ENCODE assay signal across 28 cellular contexts in genomic region chr9:15087031-15087417, GRCh38.
A peak's percentile ranks its signal among the peaks of the same experiment; 100 is the strongest.
DNase-seq lines count a peak whose midpoint lies in the region; ATAC-seq, FAIRE-seq and TF ChIP-seq lines count a peak whose summit lies in the region.
"Had no signal": no experiment of that assay in that cellular context is flagged by ENCODE, and none has a peak within 500 bp of the region (broad histone marks: within the 10 kb centered on the region; RNA-seq: fewer than 3 reads in every experiment).

No MANE protein-coding gene starts in this region.

- FAIRE-seq in GM12892 (lab: Jason Lieb, UNC) = no peak
- FAIRE-seq: islet of Langerhans had no signal

- no peaks in the 10 kb centered on the region for H3K36me3 Mint-ChIP-seq in type B pancreatic cell
- H3K36me3 Mint-ChIP-seq: activated naive CD4-positive, alpha-beta T cell treated with anti-CD3 and anti-CD28 coated beads, Interleukin-2, amount 50 U/mL, for 72 hours; CD8-positive, alpha-beta T cell; naive thymus-derived CD4-positive, alpha-beta T cell had no signal

- H3K9me3 Mint-ChIP-seq in type B pancreatic cell = peaks cover 7% of the 10 kb centered on the region
- H3K9me3 Mint-ChIP-seq: activated naive CD4-positive, alpha-beta T cell treated with anti-CD3 and anti-CD28 coated beads, Interleukin-2, amount 50 U/mL, for 72 hours; CD8-positive, alpha-beta T cell; effector memory CD8-positive, alpha-beta T cell had no signal

- peak; percentile 40 for DNase-seq in GM03348 (ENCODE audit: low spot score)
- DNase-seq in fibroblast of villous mesenchyme (ENCODE audit: low read depth) = peak; percentile 54
- no peak for DNase-seq in type B pancreatic cell (ENCODE audit: extremely low spot score, unreplicated experiment)
- no peak for DNase-seq in SIG-M5 treated with dmso at 0.1 percent for 504 hours (lab: John Stamatoyannopoulos, UW; ENCODE audit: unreplicated experiment)
- no peak for DNase-seq in GM12892 (ENCODE audit: insufficient read length)
- DNase-seq in HT-29 (ENCODE audit: low spot score) = no peak
- DNase-seq: activated CD4-positive, alpha-beta T cell treated with anti-CD3 and anti-CD28 coated beads for 1 hour; activated CD8-positive, alpha-beta T cell treated with anti-CD3 and anti-CD28 coated beads, Interleukin-2, amount 10 ng/mL, durations not matched to agents 7 days and 5 days; activated T-cell treated with anti-CD3 and anti-CD28 coated beads for 4 hours; AML-193; anterior cingulate cortex; CD8-positive, alpha-beta T cell; colonic mucosa; DMS153; effector memory CD8-positive, alpha-beta T cell; naive thymus-derived CD4-positive, alpha-beta T cell; NCI-H1417 treated with DMSO at 0.1 percent for 48 hours; NCI-H774; stimulated activated CD8-positive, alpha-beta memory T cell treated with anti-CD3 and anti-CD28 coated beads, Interleukin-4, amount 100 ng/mL, for 48 hours; T-helper 2 cell; upper lobe of left lung had no signal

- no peak overlapping the region for H3K27ac Mint-ChIP-seq in type B pancreatic cell
- H3K27ac Mint-ChIP-seq: activated CD8-positive, alpha-beta T cell treated with anti-CD3 and anti-CD28 coated beads, Interleukin-2, amount 10 ng/mL, durations not matched to agents 7 days and 5 days; activated naive CD4-positive, alpha-beta T cell treated with anti-CD3 and anti-CD28 coated beads, Interleukin-2, amount 50 U/mL, for 72 hours; CD8-positive, alpha-beta T cell; effector memory CD8-positive, alpha-beta T cell; naive thymus-derived CD4-positive, alpha-beta T cell had no signal

- H3K4me3 Mint-ChIP-seq in type B pancreatic cell = peak overlapping the region; percentile 1
- H3K4me3 Mint-ChIP-seq: activated CD8-positive, alpha-beta T cell treated with anti-CD3 and anti-CD28 coated beads, Interleukin-2, amount 10 ng/mL, durations not matched to agents 7 days and 5 days; CD8-positive, alpha-beta T cell; effector memory CD8-positive, alpha-beta T cell; naive thymus-derived CD4-positive, alpha-beta T cell had no signal

- H3K4me1 Mint-ChIP-seq in type B pancreatic cell (ENCODE audit: unreplicated experiment) = peaks cover 18% of the 10 kb centered on the region
- H3K4me1 Mint-ChIP-seq: naive thymus-derived CD4-positive, alpha-beta T cell had no signal

- peak; percentile 61; the same call in 2 of the 3 replicates for ATAC-seq in SK-N-SH treated with all-trans-retinoic acid at 6 μM for 48 hours
- ATAC-seq: activated CD8-positive, alpha-beta T cell treated with anti-CD3 and anti-CD28 coated beads, Interleukin-2, amount 10 ng/mL, durations not matched to agents 7 days and 5 days; activated naive CD4-positive, alpha-beta T cell treated with anti-CD3 and anti-CD28 coated beads, Interleukin-2, amount 50 U/mL, for 72 hours; CD8-positive, alpha-beta T cell; effector memory CD8-positive, alpha-beta T cell; esophagus mucosa; HCT116; naive thymus-derived CD4-positive, alpha-beta T cell had no signal

- H3K27me3 Mint-ChIP-seq in type B pancreatic cell = no peaks in the 10 kb centered on the region

- no peak overlapping the region for H3K4me3 ChIP-seq in fibroblast of villous mesenchyme (ENCODE audit: low read depth, low read length)
- H3K4me3 ChIP-seq: cardiac muscle cell, colonic mucosa, skin epidermis, upper lobe of left lung had no signal

- no peak for TF ChIP-seq POLR2A in GM12892 (IDR thresholded peaks at IDR 0.05; ENCODE audit: low read depth, low read length)

- no peak for TF ChIP-seq CTCF in fibroblast of villous mesenchyme (IDR thresholded peaks at IDR 0.05; ENCODE audit: insufficient read depth, low read depth, low read length)
- TF ChIP-seq CTCF in type B pancreatic cell (conservative IDR thresholded peaks at IDR 0.05) = no peak

TF ChIP-seq in SK-N-SH treated with all-trans-retinoic acid at 6 μM for 48 hours, 23 proteins besides CTCF, POLR2A, EP300 and RAD21:
- TF ChIP-seq BACH2 (CRISPR knock-in tag; IDR thresholded peaks at IDR 0.05; ENCODE audit: borderline replicate concordance) = no peak
- no peak for TF ChIP-seq ZNF565 (CRISPR knock-in tag; conservative IDR thresholded peaks at IDR 0.05; ENCODE audit: low read depth)
- TF ChIP-seq ESRRG (CRISPR knock-in tag; IDR thresholded peaks at IDR 0.05) = no peak
- no peak for TF ChIP-seq PATZ1 (CRISPR knock-in tag; IDR thresholded peaks at IDR 0.05; ENCODE audit: borderline replicate concordance)
- no peak for TF ChIP-seq ZNF70 (CRISPR knock-in tag; IDR thresholded peaks at IDR 0.05)
- no peak for TF ChIP-seq ZFP3 (CRISPR knock-in tag; IDR thresholded peaks at IDR 0.05)
- TF ChIP-seq, protein P1, sequence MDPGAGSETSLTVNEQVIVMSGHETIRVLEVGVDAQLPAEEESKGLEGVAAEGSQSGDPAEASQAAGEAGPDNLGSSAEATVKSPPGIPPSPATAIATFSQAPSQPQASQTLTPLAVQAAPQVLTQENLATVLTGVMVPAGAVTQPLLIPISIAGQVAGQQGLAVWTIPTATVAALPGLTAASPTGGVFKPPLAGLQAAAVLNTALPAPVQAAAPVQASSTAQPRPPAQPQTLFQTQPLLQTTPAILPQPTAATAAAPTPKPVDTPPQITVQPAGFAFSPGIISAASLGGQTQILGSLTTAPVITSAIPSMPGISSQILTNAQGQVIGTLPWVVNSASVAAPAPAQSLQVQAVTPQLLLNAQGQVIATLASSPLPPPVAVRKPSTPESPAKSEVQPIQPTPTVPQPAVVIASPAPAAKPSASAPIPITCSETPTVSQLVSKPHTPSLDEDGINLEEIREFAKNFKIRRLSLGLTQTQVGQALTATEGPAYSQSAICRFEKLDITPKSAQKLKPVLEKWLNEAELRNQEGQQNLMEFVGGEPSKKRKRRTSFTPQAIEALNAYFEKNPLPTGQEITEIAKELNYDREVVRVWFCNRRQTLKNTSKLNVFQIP (CRISPR knock-in tag; IDR thresholded peaks at IDR 0.05; ENCODE audit: borderline replicate concordance, low read depth) = no peak
- no peak for TF ChIP-seq PPARA (CRISPR knock-in tag; IDR thresholded peaks at IDR 0.05; ENCODE audit: borderline replicate concordance)
- TF ChIP-seq, protein P2, sequence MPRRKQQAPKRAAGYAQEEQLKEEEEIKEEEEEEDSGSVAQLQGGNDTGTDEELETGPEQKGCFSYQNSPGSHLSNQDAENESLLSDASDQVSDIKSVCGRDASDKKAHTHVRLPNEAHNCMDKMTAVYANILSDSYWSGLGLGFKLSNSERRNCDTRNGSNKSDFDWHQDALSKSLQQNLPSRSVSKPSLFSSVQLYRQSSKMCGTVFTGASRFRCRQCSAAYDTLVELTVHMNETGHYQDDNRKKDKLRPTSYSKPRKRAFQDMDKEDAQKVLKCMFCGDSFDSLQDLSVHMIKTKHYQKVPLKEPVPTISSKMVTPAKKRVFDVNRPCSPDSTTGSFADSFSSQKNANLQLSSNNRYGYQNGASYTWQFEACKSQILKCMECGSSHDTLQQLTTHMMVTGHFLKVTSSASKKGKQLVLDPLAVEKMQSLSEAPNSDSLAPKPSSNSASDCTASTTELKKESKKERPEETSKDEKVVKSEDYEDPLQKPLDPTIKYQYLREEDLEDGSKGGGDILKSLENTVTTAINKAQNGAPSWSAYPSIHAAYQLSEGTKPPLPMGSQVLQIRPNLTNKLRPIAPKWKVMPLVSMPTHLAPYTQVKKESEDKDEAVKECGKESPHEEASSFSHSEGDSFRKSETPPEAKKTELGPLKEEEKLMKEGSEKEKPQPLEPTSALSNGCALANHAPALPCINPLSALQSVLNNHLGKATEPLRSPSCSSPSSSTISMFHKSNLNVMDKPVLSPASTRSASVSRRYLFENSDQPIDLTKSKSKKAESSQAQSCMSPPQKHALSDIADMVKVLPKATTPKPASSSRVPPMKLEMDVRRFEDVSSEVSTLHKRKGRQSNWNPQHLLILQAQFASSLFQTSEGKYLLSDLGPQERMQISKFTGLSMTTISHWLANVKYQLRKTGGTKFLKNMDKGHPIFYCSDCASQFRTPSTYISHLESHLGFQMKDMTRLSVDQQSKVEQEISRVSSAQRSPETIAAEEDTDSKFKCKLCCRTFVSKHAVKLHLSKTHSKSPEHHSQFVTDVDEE (CRISPR knock-in tag; IDR thresholded peaks at IDR 0.05) = peak; percentile 64
- no peak for TF ChIP-seq OSR1 (CRISPR knock-in tag; IDR thresholded peaks at IDR 0.05)
- TF ChIP-seq ARNTL (CRISPR knock-in tag; IDR thresholded peaks at IDR 0.05; ENCODE audit: borderline replicate concordance, low read depth) = no peak
- peak; percentile 93 for TF ChIP-seq TCF4 (CRISPR knock-in tag; IDR thresholded peaks at IDR 0.05; ENCODE audit: borderline replicate concordance)

Comparison
In these comparisons a context has a peak if more than half of its experiments do, and no peak if none do; other contexts are left out.
1. DNase-seq: peak in GM03348 (single experiment) and fibroblast of villous mesenchyme (single experiment); none in type B pancreatic cell (single experiment), SIG-M5 treated with dmso at 0.1 percent for 504 hours (single experiment), GM12892 (single experiment) and HT-29 (single experiment).